Comparison of ENCODE assay signal across 19 cellular contexts in genomic region chr9:81231011-81231410, GRCh38.
DNase-seq lines count a peak whose midpoint lies in the region; ATAC-seq, FAIRE-seq and TF ChIP-seq lines count a peak whose summit lies in the region.
"Had no signal": no experiment of that assay in that cellular context is flagged by ENCODE, and none has a peak within 500 bp of the region (broad histone marks: within the 10 kb centered on the region; RNA-seq: fewer than 3 reads in every experiment).

No MANE protein-coding gene starts in this region.

- H3K36me3 Mint-ChIP-seq in activated T-cell treated with anti-CD3 and anti-CD28 coated beads, Interleukin-2, amount 50 U/mL, for 72 hours (ENCODE audit: insufficient read depth in 2 of 2): no peaks in the 10 kb centered on the region
- H3K36me3 Mint-ChIP-seq in CD4-positive, alpha-beta memory T cell: no peaks in the 10 kb centered on the region
- H3K36me3 Mint-ChIP-seq: CD8-positive, alpha-beta T cell had no signal

- TF ChIP-seq POLR2A in A549 (IDR thresholded peaks at IDR 0.05; ENCODE audit: low read length): no peak

- ATAC-seq in A549: no peak
- ATAC-seq in activated T-cell treated with anti-CD3 and anti-CD28 coated beads, Interleukin-2, amount 50 U/mL, for 72 hours (replicated peaks in 1 of 2): no peak
- ATAC-seq: CD8-positive, alpha-beta T cell; GM23338; HCT116 had no signal

- peaks cover 2 to 4% of the 10 kb centered on the region in 2 donors for H3K9me3 Mint-ChIP-seq in activated T-cell treated with anti-CD3 and anti-CD28 coated beads, Interleukin-2, amount 50 U/mL, for 72 hours
- peaks cover 0 to 4% (median 0%) of the 10 kb centered on the region in 8 donors for H3K9me3 Mint-ChIP-seq in CD4-positive, alpha-beta memory T cell
- H3K9me3 Mint-ChIP-seq: CD8-positive, alpha-beta T cell; GM23338; H9 had no signal

- H3K4me3 ChIP-seq in A549 (no peak overlapping the region), small intestine (ENCODE audit: low read depth in 1 of 2, low read length in 2 of 2) (no peak overlapping the region), brain microvascular endothelial cell (ENCODE audit: low read depth, low read length) (no peak overlapping the region)
- H3K4me3 ChIP-seq in CD4-positive, alpha-beta memory T cell (ENCODE audit: low read length in 2 of 2): no peak overlapping the region
- H3K4me3 ChIP-seq: GM23338 had no signal

- H3K4me3 Mint-ChIP-seq in activated T-cell treated with anti-CD3 and anti-CD28 coated beads, Interleukin-2, amount 50 U/mL, for 72 hours: no peak overlapping the region
- no peak overlapping the region for H3K4me3 Mint-ChIP-seq in CD4-positive, alpha-beta memory T cell
- H3K4me3 Mint-ChIP-seq: CD8-positive, alpha-beta T cell; GM23338; H9 had no signal

- in situ Hi-C loops in brain microvascular endothelial cell (cut with HindIII; ENCODE audit: low pct_ligation_motif_present, low sequenced_read_pairs): no loop called here

- no peaks in the 10 kb centered on the region for H3K27me3 Mint-ChIP-seq in activated T-cell treated with anti-CD3 and anti-CD28 coated beads, Interleukin-2, amount 50 U/mL, for 72 hours (ENCODE audit: low read depth)
- no peaks in the 10 kb centered on the region for H3K27me3 Mint-ChIP-seq in CD4-positive, alpha-beta memory T cell

- no peak for FAIRE-seq in A549 (lab: Jason Lieb, UNC)
- peak; percentile 45 for FAIRE-seq in RCC 7860 (lab: Jason Lieb, UNC)
- peak; percentile 21 for FAIRE-seq in endometrium (lab: Jason Lieb, UNC)
- peak; percentile 59 for FAIRE-seq in small intestine (lab: Jason Lieb, UNC)
- FAIRE-seq: G401.6, GM12892, GM19239 had no signal

- H3K36me3 ChIP-seq in small intestine (ENCODE audit: control insufficient read depth in 2 of 2, insufficient read depth in 2 of 2, low read length in 2 of 2): no peaks in the 10 kb centered on the region
- H3K36me3 ChIP-seq in CD4-positive, alpha-beta memory T cell (ENCODE audit: insufficient read depth, low read length): no peaks in the 10 kb centered on the region
- no peaks in the 10 kb centered on the region for H3K36me3 ChIP-seq in brain microvascular endothelial cell (replicated peaks)

- H3K27ac Mint-ChIP-seq in activated T-cell treated with anti-CD3 and anti-CD28 coated beads, Interleukin-2, amount 50 U/mL, for 72 hours: no peak overlapping the region
- no peak overlapping the region for H3K27ac Mint-ChIP-seq in CD4-positive, alpha-beta memory T cell
- H3K27ac Mint-ChIP-seq: CD8-positive, alpha-beta T cell; GM23338; H9 had no signal

- TF ChIP-seq RAD21 in A549 (conservative IDR thresholded peaks at IDR 0.05 in 1 of 2, IDR thresholded peaks at IDR 0.05 in 1 of 2): no peak

- no peak for TF ChIP-seq EP300 in A549 (IDR thresholded peaks at IDR 0.05)

- POLR2A ChIA-PET in A549 (lab: Yijun Ruan, JAX): no interaction called here
- POLR2A ChIA-PET in CD4-positive, alpha-beta memory T cell (lab: Charles Lee; ENCODE audit: partially characterized antibody): no interaction called here

- H3K4me1 ChIP-seq in A549 (no peaks in the 10 kb centered on the region), small intestine (ENCODE audit: control insufficient read depth in 2 of 2, insufficient read depth in 1 of 2, low read depth in 1 of 2, low read length in 1 of 2) (no peaks in the 10 kb centered on the region)
- no peaks in the 10 kb centered on the region for H3K4me1 ChIP-seq in CD4-positive, alpha-beta memory T cell (ENCODE audit: insufficient read depth, low read length)
- H3K4me1 ChIP-seq: Caco-2 had no signal

- no peak for TF ChIP-seq CTCF in A549 (IDR thresholded peaks at IDR 0.05)
- no peak for TF ChIP-seq CTCF in brain microvascular endothelial cell (IDR thresholded peaks at IDR 0.05; ENCODE audit: low read depth, low read length, missing control alignments)

- intact Hi-C loops in CD4-positive, alpha-beta memory T cell (cut with micrococcal nuclease): no loop called here

- H3K27ac ChIP-seq in A549 (no peak overlapping the region), small intestine (ENCODE audit: low read depth in 1 of 2, low read length in 1 of 2) (no peak overlapping the region), brain microvascular endothelial cell (no peak overlapping the region)
- no peak overlapping the region for H3K27ac ChIP-seq in CD4-positive, alpha-beta memory T cell (ENCODE audit: low read depth, low read length)

- DNase-seq in A549 (ENCODE audit: low read depth in 1 of 2, low spot score in 1 of 2): no peak
- DNase-seq in RCC 7860 (ENCODE audit: low spot score): no peak
- DNase-seq in small intestine: no peak
- no peak for DNase-seq in activated T-cell treated with anti-CD3 and anti-CD28 coated beads, Interleukin-2, amount 50 U/mL, for 72 hours
- no peak for DNase-seq in CD4-positive, alpha-beta memory T cell
- DNase-seq in brain microvascular endothelial cell: no peak
- DNase-seq: 8988T; C1 segment of cervical spinal cord; Caco-2; CD8-positive, alpha-beta T cell; DMS153; DND-41; H9 had no signal

- no peaks in the 10 kb centered on the region for H3K4me1 Mint-ChIP-seq in activated T-cell treated with anti-CD3 and anti-CD28 coated beads, Interleukin-2, amount 50 U/mL, for 72 hours (ENCODE audit: low read depth)
- no peaks in the 10 kb centered on the region for H3K4me1 Mint-ChIP-seq in CD4-positive, alpha-beta memory T cell
- H3K4me1 Mint-ChIP-seq: GM23338, H9 had no signal

- no peaks in the 10 kb centered on the region for H3K27me3 ChIP-seq in small intestine (ENCODE audit: control insufficient read depth in 2 of 2, insufficient read depth in 2 of 2, low read length in 2 of 2)
- no peaks in the 10 kb centered on the region for H3K27me3 ChIP-seq in CD4-positive, alpha-beta memory T cell (ENCODE audit: insufficient read depth, low read length)
- H3K27me3 ChIP-seq in brain microvascular endothelial cell (replicated peaks): no peaks in the 10 kb centered on the region

- WGBS in A549 (ENCODE audit: missing lambda C conversion rate): 76% methylated on average over 1 of the region's 1 CpG
- WGBS in small intestine, 3 donors: 0 to 67% (median 6%) methylated on average over 1 of the region's 1 CpG

- no peak overlapping the region for H3K4me2 ChIP-seq in A549
- H3K4me2 ChIP-seq: GM23338 had no signal

- H3K9me3 ChIP-seq in A549 (no peaks in the 10 kb centered on the region), small intestine (ENCODE audit: control insufficient read depth, low read depth) (peaks cover 1% of the 10 kb centered on the region)
- no peaks in the 10 kb centered on the region for H3K9me3 ChIP-seq in CD4-positive, alpha-beta memory T cell (ENCODE audit: control insufficient read depth in 1 of 2, low read length in 2 of 2)
- H3K9me3 ChIP-seq: Caco-2 had no signal

- CTCF ChIA-PET in A549 (lab: Yijun Ruan, JAX): no interaction called here
- CTCF ChIA-PET in CD4-positive, alpha-beta memory T cell (lab: Charles Lee; ENCODE audit: partially characterized antibody): no interaction called here

TF ChIP-seq in A549, 52 proteins besides CTCF, POLR2A, EP300 and RAD21:
- TF ChIP-seq MAFK (IDR thresholded peaks at IDR 0.05; ENCODE audit: partially characterized antibody) (peak; percentile 26), PBX3 (IDR thresholded peaks at IDR 0.05) (no peak)
